Comparison of ENCODE assay signal across 1 cellular context in the genomic region with DNA sequence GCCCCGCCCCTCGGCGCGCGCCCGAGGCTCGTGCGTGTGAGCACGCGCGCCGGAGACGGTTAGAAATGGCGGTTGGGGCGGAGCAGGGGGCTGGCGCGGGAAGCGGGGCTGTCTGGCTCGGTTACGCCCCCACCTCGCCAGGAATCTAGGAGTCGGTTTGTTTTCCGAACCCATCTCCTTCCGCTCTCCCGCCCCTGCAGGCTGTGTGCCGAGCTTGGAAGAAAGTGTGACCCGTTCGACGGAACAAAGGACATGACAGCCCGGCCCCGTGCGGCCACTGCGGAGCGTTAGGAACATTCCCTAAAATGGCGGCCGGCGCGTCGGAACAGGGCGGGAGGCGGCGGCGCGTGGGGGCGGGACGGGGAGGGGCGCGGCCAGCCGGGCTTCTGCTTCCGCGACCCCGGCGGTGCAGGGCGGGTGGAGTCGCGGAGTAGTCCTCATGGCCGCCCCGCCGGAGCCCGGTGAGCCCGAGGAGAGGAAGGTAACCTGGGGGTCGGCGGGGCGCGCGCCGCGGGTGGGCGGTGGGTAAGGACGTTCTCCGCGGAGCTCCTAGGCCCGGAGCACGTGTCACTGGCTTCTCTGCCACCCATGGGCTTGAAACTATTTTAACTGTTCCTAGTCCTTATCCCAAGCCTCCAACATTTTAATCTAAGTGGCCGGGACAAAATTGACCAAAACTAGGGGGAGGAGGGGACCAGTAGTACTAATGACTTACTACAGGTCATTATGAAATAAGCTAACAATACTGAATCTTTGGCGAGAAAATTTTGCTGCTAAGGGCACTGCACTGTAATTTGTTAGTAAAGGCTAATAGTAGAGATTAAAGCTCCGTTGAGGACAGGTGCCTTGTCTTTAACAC.
TF ChIP-seq lines count a peak whose summit lies in the region.

Gene COX20, plus strand, starts transcription at position 383 of the 859 bp plus-strand sequence. Its CDS starts 57 bp downstream, at position 440.

TF ChIP-seq in HEK293, 187 proteins besides CTCF, POLR2A, EP300 and RAD21 (continued from another document and continues in another):
- TF ChIP-seq, protein P1, sequence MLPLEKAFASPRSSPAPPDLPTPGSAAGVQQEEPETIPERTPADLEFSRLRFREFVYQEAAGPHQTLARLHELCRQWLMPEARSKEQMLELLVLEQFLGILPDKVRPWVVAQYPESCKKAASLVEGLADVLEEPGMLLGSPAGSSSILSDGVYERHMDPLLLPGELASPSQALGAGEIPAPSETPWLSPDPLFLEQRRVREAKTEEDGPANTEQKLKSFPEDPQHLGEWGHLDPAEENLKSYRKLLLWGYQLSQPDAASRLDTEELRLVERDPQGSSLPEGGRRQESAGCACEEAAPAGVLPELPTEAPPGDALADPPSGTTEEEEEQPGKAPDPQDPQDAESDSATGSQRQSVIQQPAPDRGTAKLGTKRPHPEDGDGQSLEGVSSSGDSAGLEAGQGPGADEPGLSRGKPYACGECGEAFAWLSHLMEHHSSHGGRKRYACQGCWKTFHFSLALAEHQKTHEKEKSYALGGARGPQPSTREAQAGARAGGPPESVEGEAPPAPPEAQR (tag by site-specific recombination; IDR thresholded peaks at IDR 0.05): no peak
- TF ChIP-seq MYNN (tag by site-specific recombination; IDR thresholded peaks at IDR 0.05; ENCODE audit: borderline replicate concordance) (0 out of 2 replicates have a peak, but pooled peaks have one; percentile 19), ZNF292 (tag by site-specific recombination; IDR thresholded peaks at IDR 0.05; ENCODE audit: borderline replicate concordance, low read depth) (no peak), ZBTB11 (tag by site-specific recombination; conservative IDR thresholded peaks at IDR 0.05; ENCODE audit: low read depth) (0 out of 2 replicates have a peak, but pooled peaks have one; percentile 21), ZNF777 (tag by site-specific recombination; IDR thresholded peaks at IDR 0.05; ENCODE audit: borderline replicate concordance) (no peak), ZNF514 (tag by site-specific recombination; IDR thresholded peaks at IDR 0.05) (no peak), MEIS1 (CRISPR knock-in tag; IDR thresholded peaks at IDR 0.05; ENCODE audit: borderline replicate concordance) (no peak), ZNF626 (tag by site-specific recombination; IDR thresholded peaks at IDR 0.05) (no peak), ZNF157 (tag by site-specific recombination; IDR thresholded peaks at IDR 0.05) (no peak), ZNF571 (tag by site-specific recombination; IDR thresholded peaks at IDR 0.05) (no peak), ZBTB1 (tag by site-specific recombination; IDR thresholded peaks at IDR 0.05) (no peak), ZNF561 (tag by site-specific recombination; IDR thresholded peaks at IDR 0.05; ENCODE audit: borderline replicate concordance) (no peak; the same call in 1 of the 2 replicates), ZNF26 (tag by site-specific recombination; IDR thresholded peaks at IDR 0.05) (no peak), KLF8 (tag by site-specific recombination; IDR thresholded peaks at IDR 0.05) (peak; percentile 98), ZNF433 (tag by site-specific recombination; IDR thresholded peaks at IDR 0.05; ENCODE audit: low read depth) (no peak), TSHZ1 (tag by site-specific recombination; IDR thresholded peaks at IDR 0.05; ENCODE audit: borderline replicate concordance) (peak; percentile 31; the same call in 1 of the 2 replicates), ZNF16 (tag by site-specific recombination; IDR thresholded peaks at IDR 0.05; ENCODE audit: low read depth) (0 out of 2 replicates have a peak, but pooled peaks have one; percentile 4), HOXA7 (CRISPR knock-in tag; IDR thresholded peaks at IDR 0.05; ENCODE audit: borderline replicate concordance) (no peak; the same call in 1 of the 2 replicates), ZNF2 (tag by site-specific recombination; IDR thresholded peaks at IDR 0.05) (0 out of 2 replicates have a peak, but pooled peaks have one; percentile 60), ZNF114 (tag by site-specific recombination; IDR thresholded peaks at IDR 0.05) (no peak), BCL11B (tag by site-specific recombination; IDR thresholded peaks at IDR 0.05; ENCODE audit: low read depth) (peak; percentile 76; the same call in 1 of the 2 replicates), YY2 (tag by site-specific recombination; IDR thresholded peaks at IDR 0.05) (peak; percentile 93; the same call in 1 of the 2 replicates), ZNF423 (tag by site-specific recombination; IDR thresholded peaks at IDR 0.05) (peak; percentile 51; the same call in 1 of the 2 replicates), ZNF221 (tag by site-specific recombination; IDR thresholded peaks at IDR 0.05; ENCODE audit: borderline replicate concordance) (no peak), ZNF501 (tag by site-specific recombination; IDR thresholded peaks at IDR 0.05) (0 out of 2 replicates have a peak, but pooled peaks have one; percentile 60), ZSCAN4 (tag by site-specific recombination; IDR thresholded peaks at IDR 0.05) (peak; percentile 24; the same call in 1 of the 2 replicates), ZNF654 (tag by site-specific recombination; IDR thresholded peaks at IDR 0.05; ENCODE audit: low read depth) (no peak), ZNF776 (tag by site-specific recombination; IDR thresholded peaks at IDR 0.05; ENCODE audit: borderline replicate concordance) (no peak)
- TF ChIP-seq, protein P2, sequence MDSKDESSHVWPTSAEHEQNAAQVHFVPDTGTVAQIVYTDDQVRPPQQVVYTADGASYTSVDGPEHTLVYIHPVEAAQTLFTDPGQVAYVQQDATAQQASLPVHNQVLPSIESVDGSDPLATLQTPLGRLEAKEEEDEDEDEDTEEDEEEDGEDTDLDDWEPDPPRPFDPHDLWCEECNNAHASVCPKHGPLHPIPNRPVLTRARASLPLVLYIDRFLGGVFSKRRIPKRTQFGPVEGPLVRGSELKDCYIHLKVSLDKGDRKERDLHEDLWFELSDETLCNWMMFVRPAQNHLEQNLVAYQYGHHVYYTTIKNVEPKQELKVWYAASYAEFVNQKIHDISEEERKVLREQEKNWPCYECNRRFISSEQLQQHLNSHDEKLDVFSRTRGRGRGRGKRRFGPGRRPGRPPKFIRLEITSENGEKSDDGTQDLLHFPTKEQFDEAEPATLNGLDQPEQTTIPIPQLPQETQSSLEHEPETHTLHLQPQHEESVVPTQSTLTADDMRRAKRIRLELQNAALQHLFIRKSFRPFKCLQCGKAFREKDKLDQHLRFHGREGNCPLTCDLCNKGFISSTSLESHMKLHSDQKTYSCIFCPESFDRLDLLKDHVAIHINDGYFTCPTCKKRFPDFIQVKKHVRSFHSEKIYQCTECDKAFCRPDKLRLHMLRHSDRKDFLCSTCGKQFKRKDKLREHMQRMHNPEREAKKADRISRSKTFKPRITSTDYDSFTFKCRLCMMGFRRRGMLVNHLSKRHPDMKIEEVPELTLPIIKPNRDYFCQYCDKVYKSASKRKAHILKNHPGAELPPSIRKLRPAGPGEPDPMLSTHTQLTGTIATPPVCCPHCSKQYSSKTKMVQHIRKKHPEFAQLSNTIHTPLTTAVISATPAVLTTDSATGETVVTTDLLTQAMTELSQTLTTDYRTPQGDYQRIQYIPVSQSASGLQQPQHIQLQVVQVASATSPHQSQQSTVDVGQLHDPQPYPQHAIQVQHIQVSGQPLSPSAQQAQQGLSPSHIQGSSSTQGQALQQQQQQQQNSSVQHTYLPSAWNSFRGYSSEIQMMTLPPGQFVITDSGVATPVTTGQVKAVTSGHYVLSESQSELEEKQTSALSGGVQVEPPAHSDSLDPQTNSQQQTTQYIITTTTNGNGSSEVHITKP (tag by site-specific recombination; IDR thresholded peaks at IDR 0.05): peak; percentile 83
- TF ChIP-seq, protein P3, sequence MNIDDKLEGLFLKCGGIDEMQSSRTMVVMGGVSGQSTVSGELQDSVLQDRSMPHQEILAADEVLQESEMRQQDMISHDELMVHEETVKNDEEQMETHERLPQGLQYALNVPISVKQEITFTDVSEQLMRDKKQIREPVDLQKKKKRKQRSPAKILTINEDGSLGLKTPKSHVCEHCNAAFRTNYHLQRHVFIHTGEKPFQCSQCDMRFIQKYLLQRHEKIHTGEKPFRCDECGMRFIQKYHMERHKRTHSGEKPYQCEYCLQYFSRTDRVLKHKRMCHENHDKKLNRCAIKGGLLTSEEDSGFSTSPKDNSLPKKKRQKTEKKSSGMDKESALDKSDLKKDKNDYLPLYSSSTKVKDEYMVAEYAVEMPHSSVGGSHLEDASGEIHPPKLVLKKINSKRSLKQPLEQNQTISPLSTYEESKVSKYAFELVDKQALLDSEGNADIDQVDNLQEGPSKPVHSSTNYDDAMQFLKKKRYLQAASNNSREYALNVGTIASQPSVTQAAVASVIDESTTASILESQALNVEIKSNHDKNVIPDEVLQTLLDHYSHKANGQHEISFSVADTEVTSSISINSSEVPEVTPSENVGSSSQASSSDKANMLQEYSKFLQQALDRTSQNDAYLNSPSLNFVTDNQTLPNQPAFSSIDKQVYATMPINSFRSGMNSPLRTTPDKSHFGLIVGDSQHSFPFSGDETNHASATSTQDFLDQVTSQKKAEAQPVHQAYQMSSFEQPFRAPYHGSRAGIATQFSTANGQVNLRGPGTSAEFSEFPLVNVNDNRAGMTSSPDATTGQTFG (tag by site-specific recombination; IDR thresholded peaks at IDR 0.05; ENCODE audit: borderline replicate concordance): no peak
